In the genomic region with DNA sequence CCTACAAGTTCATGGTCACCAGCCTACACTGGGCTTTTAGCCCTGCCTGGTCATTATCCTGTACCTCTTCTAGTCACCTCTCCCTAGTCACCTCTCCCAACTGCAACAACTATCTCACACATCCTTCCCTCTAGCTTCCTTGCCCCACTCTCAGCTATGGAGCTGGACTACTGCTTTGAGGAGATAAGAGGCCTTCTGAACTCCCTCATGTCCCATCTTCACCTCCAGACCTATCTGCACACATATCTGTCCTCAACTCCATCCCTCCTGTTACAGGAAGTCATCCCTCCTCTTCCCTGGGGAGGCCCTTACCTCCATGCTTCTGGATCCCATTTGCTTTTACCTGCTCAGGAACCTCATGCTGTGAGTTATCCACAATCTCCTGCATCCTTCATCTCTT, we compare ENCODE assay signal across 1 cellular context.
TF ChIP-seq lines count a peak whose summit lies in the region.

No MANE protein-coding gene starts in this region.

TF ChIP-seq in K562, 482 proteins besides CTCF, POLR2A, EP300 and RAD21 (continued from another document and continues in another):
- no peak for TF ChIP-seq ZBTB40 (IDR thresholded peaks at IDR 0.05)
- no peak for TF ChIP-seq ZBTB40 (CRISPR knock-in tag; IDR thresholded peaks at IDR 0.05)
- TF ChIP-seq TBL1XR1 (IDR thresholded peaks at IDR 0.05; ENCODE audit: low read length in 2 of 2), result no peak
- TF ChIP-seq CLOCK (CRISPR knock-in tag; IDR thresholded peaks at IDR 0.05; ENCODE audit: borderline replicate concordance), result no peak
- no peak for TF ChIP-seq RBM15 (IDR thresholded peaks at IDR 0.05; ENCODE audit: insufficient read depth, low read length)
- no peak for TF ChIP-seq XRCC5 (IDR thresholded peaks at IDR 0.05; ENCODE audit: low read depth, low read length)
- no peak for TF ChIP-seq ETS2 (tag; IDR thresholded peaks at IDR 0.05; ENCODE audit: borderline replicate concordance, poor library complexity, severe bottlenecking)
- TF ChIP-seq RERE (CRISPR knock-in tag; IDR thresholded peaks at IDR 0.05; ENCODE audit: borderline replicate concordance), result no peak
- TF ChIP-seq POLR3G (IDR thresholded peaks at IDR 0.05; ENCODE audit: extremely low read depth, insufficient read length, insufficient replicate concordance), result no peak
- TF ChIP-seq, protein P1, sequence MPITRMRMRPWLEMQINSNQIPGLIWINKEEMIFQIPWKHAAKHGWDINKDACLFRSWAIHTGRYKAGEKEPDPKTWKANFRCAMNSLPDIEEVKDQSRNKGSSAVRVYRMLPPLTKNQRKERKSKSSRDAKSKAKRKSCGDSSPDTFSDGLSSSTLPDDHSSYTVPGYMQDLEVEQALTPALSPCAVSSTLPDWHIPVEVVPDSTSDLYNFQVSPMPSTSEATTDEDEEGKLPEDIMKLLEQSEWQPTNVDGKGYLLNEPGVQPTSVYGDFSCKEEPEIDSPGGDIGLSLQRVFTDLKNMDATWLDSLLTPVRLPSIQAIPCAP (CRISPR knock-in tag; IDR thresholded peaks at IDR 0.05; ENCODE audit: borderline replicate concordance), result no peak
- no peak for TF ChIP-seq ZNF717 (CRISPR knock-in tag; IDR thresholded peaks at IDR 0.05)
- TF ChIP-seq SMARCE1 (IDR thresholded peaks at IDR 0.05), result no peak
- peak; percentile 82 for TF ChIP-seq TCF3 (CRISPR knock-in tag; IDR thresholded peaks at IDR 0.05)
- TF ChIP-seq, protein P2, sequence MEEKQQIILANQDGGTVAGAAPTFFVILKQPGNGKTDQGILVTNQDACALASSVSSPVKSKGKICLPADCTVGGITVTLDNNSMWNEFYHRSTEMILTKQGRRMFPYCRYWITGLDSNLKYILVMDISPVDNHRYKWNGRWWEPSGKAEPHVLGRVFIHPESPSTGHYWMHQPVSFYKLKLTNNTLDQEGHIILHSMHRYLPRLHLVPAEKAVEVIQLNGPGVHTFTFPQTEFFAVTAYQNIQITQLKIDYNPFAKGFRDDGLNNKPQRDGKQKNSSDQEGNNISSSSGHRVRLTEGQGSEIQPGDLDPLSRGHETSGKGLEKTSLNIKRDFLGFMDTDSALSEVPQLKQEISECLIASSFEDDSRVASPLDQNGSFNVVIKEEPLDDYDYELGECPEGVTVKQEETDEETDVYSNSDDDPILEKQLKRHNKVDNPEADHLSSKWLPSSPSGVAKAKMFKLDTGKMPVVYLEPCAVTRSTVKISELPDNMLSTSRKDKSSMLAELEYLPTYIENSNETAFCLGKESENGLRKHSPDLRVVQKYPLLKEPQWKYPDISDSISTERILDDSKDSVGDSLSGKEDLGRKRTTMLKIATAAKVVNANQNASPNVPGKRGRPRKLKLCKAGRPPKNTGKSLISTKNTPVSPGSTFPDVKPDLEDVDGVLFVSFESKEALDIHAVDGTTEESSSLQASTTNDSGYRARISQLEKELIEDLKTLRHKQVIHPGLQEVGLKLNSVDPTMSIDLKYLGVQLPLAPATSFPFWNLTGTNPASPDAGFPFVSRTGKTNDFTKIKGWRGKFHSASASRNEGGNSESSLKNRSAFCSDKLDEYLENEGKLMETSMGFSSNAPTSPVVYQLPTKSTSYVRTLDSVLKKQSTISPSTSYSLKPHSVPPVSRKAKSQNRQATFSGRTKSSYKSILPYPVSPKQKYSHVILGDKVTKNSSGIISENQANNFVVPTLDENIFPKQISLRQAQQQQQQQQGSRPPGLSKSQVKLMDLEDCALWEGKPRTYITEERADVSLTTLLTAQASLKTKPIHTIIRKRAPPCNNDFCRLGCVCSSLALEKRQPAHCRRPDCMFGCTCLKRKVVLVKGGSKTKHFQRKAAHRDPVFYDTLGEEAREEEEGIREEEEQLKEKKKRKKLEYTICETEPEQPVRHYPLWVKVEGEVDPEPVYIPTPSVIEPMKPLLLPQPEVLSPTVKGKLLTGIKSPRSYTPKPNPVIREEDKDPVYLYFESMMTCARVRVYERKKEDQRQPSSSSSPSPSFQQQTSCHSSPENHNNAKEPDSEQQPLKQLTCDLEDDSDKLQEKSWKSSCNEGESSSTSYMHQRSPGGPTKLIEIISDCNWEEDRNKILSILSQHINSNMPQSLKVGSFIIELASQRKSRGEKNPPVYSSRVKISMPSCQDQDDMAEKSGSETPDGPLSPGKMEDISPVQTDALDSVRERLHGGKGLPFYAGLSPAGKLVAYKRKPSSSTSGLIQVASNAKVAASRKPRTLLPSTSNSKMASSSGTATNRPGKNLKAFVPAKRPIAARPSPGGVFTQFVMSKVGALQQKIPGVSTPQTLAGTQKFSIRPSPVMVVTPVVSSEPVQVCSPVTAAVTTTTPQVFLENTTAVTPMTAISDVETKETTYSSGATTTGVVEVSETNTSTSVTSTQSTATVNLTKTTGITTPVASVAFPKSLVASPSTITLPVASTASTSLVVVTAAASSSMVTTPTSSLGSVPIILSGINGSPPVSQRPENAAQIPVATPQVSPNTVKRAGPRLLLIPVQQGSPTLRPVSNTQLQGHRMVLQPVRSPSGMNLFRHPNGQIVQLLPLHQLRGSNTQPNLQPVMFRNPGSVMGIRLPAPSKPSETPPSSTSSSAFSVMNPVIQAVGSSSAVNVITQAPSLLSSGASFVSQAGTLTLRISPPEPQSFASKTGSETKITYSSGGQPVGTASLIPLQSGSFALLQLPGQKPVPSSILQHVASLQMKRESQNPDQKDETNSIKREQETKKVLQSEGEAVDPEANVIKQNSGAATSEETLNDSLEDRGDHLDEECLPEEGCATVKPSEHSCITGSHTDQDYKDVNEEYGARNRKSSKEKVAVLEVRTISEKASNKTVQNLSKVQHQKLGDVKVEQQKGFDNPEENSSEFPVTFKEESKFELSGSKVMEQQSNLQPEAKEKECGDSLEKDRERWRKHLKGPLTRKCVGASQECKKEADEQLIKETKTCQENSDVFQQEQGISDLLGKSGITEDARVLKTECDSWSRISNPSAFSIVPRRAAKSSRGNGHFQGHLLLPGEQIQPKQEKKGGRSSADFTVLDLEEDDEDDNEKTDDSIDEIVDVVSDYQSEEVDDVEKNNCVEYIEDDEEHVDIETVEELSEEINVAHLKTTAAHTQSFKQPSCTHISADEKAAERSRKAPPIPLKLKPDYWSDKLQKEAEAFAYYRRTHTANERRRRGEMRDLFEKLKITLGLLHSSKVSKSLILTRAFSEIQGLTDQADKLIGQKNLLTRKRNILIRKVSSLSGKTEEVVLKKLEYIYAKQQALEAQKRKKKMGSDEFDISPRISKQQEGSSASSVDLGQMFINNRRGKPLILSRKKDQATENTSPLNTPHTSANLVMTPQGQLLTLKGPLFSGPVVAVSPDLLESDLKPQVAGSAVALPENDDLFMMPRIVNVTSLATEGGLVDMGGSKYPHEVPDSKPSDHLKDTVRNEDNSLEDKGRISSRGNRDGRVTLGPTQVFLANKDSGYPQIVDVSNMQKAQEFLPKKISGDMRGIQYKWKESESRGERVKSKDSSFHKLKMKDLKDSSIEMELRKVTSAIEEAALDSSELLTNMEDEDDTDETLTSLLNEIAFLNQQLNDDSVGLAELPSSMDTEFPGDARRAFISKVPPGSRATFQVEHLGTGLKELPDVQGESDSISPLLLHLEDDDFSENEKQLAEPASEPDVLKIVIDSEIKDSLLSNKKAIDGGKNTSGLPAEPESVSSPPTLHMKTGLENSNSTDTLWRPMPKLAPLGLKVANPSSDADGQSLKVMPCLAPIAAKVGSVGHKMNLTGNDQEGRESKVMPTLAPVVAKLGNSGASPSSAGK (IDR thresholded peaks at IDR 0.05), result no peak
- no peak for TF ChIP-seq YBX1 (IDR thresholded peaks at IDR 0.05)
- TF ChIP-seq ZNF778 (CRISPR knock-in tag; IDR thresholded peaks at IDR 0.05), result no peak
